Comparison of ENCODE assay signal across 22 cellular contexts in the genomic region with DNA sequence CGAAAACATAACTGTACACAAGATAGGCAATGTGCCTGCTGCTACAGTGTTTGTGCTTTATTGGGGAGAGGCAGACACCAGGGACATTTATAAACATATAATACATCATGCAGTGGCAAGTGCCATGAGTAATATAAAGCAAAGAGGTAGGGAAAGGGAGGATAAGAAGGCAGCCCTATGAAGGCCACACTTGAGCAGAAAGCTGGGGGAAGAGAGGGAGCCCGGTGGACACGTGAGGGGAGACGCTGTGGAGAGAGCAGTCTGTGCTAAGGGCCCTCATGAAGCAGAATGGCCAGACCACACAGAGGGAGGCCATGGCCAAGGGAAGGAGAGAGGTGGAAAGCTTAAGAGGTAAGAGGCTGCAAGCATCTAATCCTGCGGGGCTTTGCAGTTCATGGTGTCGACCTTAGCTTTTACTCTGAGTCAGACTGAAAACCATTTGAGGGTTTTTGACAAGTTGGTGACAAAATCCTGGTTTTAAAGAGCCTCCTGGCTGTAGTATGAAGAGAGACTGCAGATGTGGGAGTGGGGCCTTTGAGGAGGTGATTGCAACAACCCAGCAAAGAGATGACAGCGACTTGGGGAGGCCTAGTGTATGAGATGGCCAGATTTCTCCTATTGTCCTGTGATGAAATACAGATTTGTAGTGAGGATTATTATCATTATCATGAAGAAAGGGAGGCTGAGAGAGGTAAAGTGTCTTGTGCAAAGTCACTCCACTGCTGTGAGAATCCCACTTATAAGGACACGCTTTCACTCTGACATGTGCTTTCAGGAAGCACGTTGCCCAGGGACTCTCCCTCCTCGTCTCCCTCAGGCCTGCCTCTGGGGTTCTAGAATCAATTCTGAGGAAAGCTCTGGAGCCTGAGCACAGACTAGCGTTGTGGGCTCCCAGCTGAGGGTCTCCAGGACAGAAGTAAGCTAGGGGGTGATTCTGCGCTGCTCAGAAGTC.
DNase-seq lines count a peak whose midpoint lies in the region; ATAC-seq, FAIRE-seq and TF ChIP-seq lines count a peak whose summit lies in the region.
"Had no signal": no experiment of that assay in that cellular context is flagged by ENCODE, and none has a peak within 500 bp of the region (broad histone marks: within the 10 kb centered on the region; RNA-seq: fewer than 3 reads in every experiment).

No MANE protein-coding gene starts in this region.

- no peak for FAIRE-seq in astrocyte (lab: Jason Lieb, UNC)
- FAIRE-seq in urothelium cell line (lab: Jason Lieb, UNC): no peak
- FAIRE-seq: endometrium had no signal

- H3K79me2 ChIP-seq in astrocyte (ENCODE audit: insufficient read depth, low read length): no peaks in the 10 kb centered on the region

- TF ChIP-seq CTCF in astrocyte (IDR thresholded peaks at IDR 0.05; ENCODE audit: insufficient read depth, low read depth, low read length) (no peak), tibial artery (IDR thresholded peaks at IDR 0.05) (no peak), Caco-2 (IDR thresholded peaks at IDR 0.05; ENCODE audit: insufficient read depth in 1 of 2, low read depth in 1 of 2, low read length in 1 of 2, severe bottlenecking in 1 of 2, unreplicated experiment in 1 of 2) (no peak)

- POLR2A ChIA-PET in Caco-2 (lab: Charles Lee): no interaction called here

- no peak for DNase-seq in activated T-cell treated with anti-CD3 and anti-CD28 coated beads, Interleukin-2, amount 50 U/mL, for 4 hours
- no peak for DNase-seq in activated T-cell treated with anti-CD3 and anti-CD28 coated beads for 4 hours
- no peak for DNase-seq in astrocyte (ENCODE audit: low read depth)
- DNase-seq in stimulated activated naive CD8-positive, alpha-beta T cell treated with anti-CD3 and anti-CD28 coated beads, Interleukin-15, Interleukin-2, amounts not matched to agents 100 U/mL and 50 U/mL, for 24 hours: no peak
- DNase-seq in tibial artery: no peak
- DNase-seq in urothelium cell line (ENCODE audit: low spot score): no peak
- no peak for DNase-seq in Caco-2
- DNase-seq: activated naive CD4-positive, alpha-beta T cell; CD8-positive, alpha-beta T cell; GOT3; mammary epithelial cell; NCI-H1930; stimulated activated CD8-positive, alpha-beta memory T cell treated with anti-CD3 and anti-CD28 coated beads, Interleukin-4, amount 100 ng/mL, for 48 hours had no signal

- H3K27me3 ChIP-seq in astrocyte (ENCODE audit: insufficient read depth, low read length) (peaks cover 9% of the 10 kb centered on the region), tibial artery (no peaks in the 10 kb centered on the region), Caco-2 (replicated peaks; ENCODE audit: control insufficient read depth, insufficient read depth, low read length) (no peaks in the 10 kb centered on the region)
- H3K27me3 ChIP-seq: gastroesophageal sphincter, neural progenitor cell, right atrium auricular region, tibial nerve had no signal

- no peak overlapping the region for H3K4me3 Mint-ChIP-seq in activated T-cell treated with anti-CD3 and anti-CD28 coated beads, Interleukin-2, amount 50 U/mL, for 4 hours
- H3K4me3 Mint-ChIP-seq in astrocyte (ENCODE audit: unreplicated experiment): no peak overlapping the region
- no peak overlapping the region for H3K4me3 Mint-ChIP-seq in Caco-2 (ENCODE audit: unreplicated experiment)
- H3K4me3 Mint-ChIP-seq: CD8-positive, alpha-beta T cell; central memory CD8-positive, alpha-beta T cell; neural progenitor cell had no signal

- no peak overlapping the region for H3K27ac ChIP-seq in astrocyte (ENCODE audit: low read depth, low read length)
- H3K27ac ChIP-seq in tibial artery: no peak overlapping the region
- H3K27ac ChIP-seq: gastroesophageal sphincter, KMS-11, neural progenitor cell, right atrium auricular region, RWPE1, tibial nerve had no signal

- H4K20me1 ChIP-seq in astrocyte (ENCODE audit: insufficient read depth, low read length): no peaks in the 10 kb centered on the region

- no peaks in the 10 kb centered on the region for H3K36me3 ChIP-seq in astrocyte (ENCODE audit: insufficient read depth, low read length)
- no peaks in the 10 kb centered on the region for H3K36me3 ChIP-seq in tibial artery
- no peaks in the 10 kb centered on the region for H3K36me3 ChIP-seq in Caco-2 (ENCODE audit: control insufficient read depth, insufficient read depth, low read length)
- H3K36me3 ChIP-seq: gastroesophageal sphincter, neural progenitor cell, right atrium auricular region, tibial nerve had no signal

- H2AFZ ChIP-seq in astrocyte (ENCODE audit: low read depth, low read length): no peak overlapping the region
- H2AFZ ChIP-seq: neural progenitor cell had no signal

- BruUV-seq in Caco-2 (replicated peaks; lab: Mats Ljungman, UMichigan): no TSS peak

- peaks cover 10% of the 10 kb centered on the region for H3K9me3 Mint-ChIP-seq in activated T-cell treated with anti-CD3 and anti-CD28 coated beads, Interleukin-2, amount 50 U/mL, for 4 hours
- H3K9me3 Mint-ChIP-seq in astrocyte (ENCODE audit: unreplicated experiment) (no peaks in the 10 kb centered on the region), Caco-2 (ENCODE audit: unreplicated experiment) (peaks cover 40% of the 10 kb centered on the region)
- H3K9me3 Mint-ChIP-seq: central memory CD8-positive, alpha-beta T cell had no signal

- peaks cover 3% of the 10 kb centered on the region for H3K36me3 Mint-ChIP-seq in activated T-cell treated with anti-CD3 and anti-CD28 coated beads, Interleukin-2, amount 50 U/mL, for 4 hours (ENCODE audit: insufficient read depth)
- H3K36me3 Mint-ChIP-seq in astrocyte (ENCODE audit: low read depth, unreplicated experiment): no peaks in the 10 kb centered on the region
- H3K36me3 Mint-ChIP-seq in Caco-2 (ENCODE audit: insufficient read depth, unreplicated experiment): peaks cover 6% of the 10 kb centered on the region
- H3K36me3 Mint-ChIP-seq: CD8-positive, alpha-beta T cell; neural progenitor cell had no signal

- no peak overlapping the region for H3K4me2 ChIP-seq in astrocyte (ENCODE audit: low read length)
- H3K4me2 ChIP-seq: KMS-11, neural progenitor cell had no signal

- CTCF ChIA-PET in Caco-2 (lab: Charles Lee): no interaction called here

- no peak overlapping the region for H3K9ac ChIP-seq in astrocyte (ENCODE audit: low read length)
- H3K9ac ChIP-seq: KMS-11, neural progenitor cell had no signal

- intact Hi-C loops in tibial artery (cut with DNase I; ENCODE audit: low total_unique reads) (no loop called here), Caco-2 (cut with micrococcal nuclease; ENCODE audit: unreplicated experiment) (no loop called here)

- peak overlapping the region; percentile 71 for H3K27ac Mint-ChIP-seq in astrocyte (ENCODE audit: unreplicated experiment)
- H3K27ac Mint-ChIP-seq in Caco-2 (ENCODE audit: unreplicated experiment): no peak overlapping the region
- H3K27ac Mint-ChIP-seq: CD8-positive, alpha-beta T cell had no signal

- peaks cover 3% of the 10 kb centered on the region for H3K4me1 Mint-ChIP-seq in activated T-cell treated with anti-CD3 and anti-CD28 coated beads, Interleukin-2, amount 50 U/mL, for 4 hours (ENCODE audit: low read depth)
- H3K4me1 Mint-ChIP-seq in astrocyte (ENCODE audit: low read depth, unreplicated experiment) (peaks cover 13% of the 10 kb centered on the region), Caco-2 (ENCODE audit: low read depth, unreplicated experiment) (peaks cover 18% of the 10 kb centered on the region)
- H3K4me1 Mint-ChIP-seq: central memory CD8-positive, alpha-beta T cell; neural progenitor cell had no signal

- peak; percentile 48 to 55 for ATAC-seq in activated T-cell treated with anti-CD3 and anti-CD28 coated beads, Interleukin-2, amount 50 U/mL, for 4 hours
- ATAC-seq in HG03565 (IDR thresholded peaks at IDR 0.05; ENCODE audit: unreplicated experiment): peak; percentile 61
- ATAC-seq in stimulated activated naive CD8-positive, alpha-beta T cell treated with anti-CD3 and anti-CD28 coated beads, Interleukin-15, Interleukin-2, amounts not matched to agents 100 U/mL and 50 U/mL, for 24 hours: peak; percentile 84
- ATAC-seq: CD8-positive, alpha-beta T cell; gastroesophageal sphincter had no signal

- H3K4me3 ChIP-seq in astrocyte (ENCODE audit: insufficient read depth, low read depth, low read length) (no peak overlapping the region), tibial artery (no peak overlapping the region), Caco-2 (ENCODE audit: low read depth, low read length) (no peak overlapping the region)
- H3K4me3 ChIP-seq: gastroesophageal sphincter, neural progenitor cell, right atrium auricular region, tibial nerve had no signal

- peaks cover 1% of the 10 kb centered on the region for H3K27me3 Mint-ChIP-seq in activated T-cell treated with anti-CD3 and anti-CD28 coated beads, Interleukin-2, amount 50 U/mL, for 4 hours (ENCODE audit: low read depth)
- H3K27me3 Mint-ChIP-seq in astrocyte (ENCODE audit: low read depth, unreplicated experiment) (peaks cover 7% of the 10 kb centered on the region), Caco-2 (ENCODE audit: insufficient read depth, unreplicated experiment) (no peaks in the 10 kb centered on the region)
- H3K27me3 Mint-ChIP-seq: central memory CD8-positive, alpha-beta T cell had no signal

- no peaks in the 10 kb centered on the region for H3K9me3 ChIP-seq in astrocyte (ENCODE audit: insufficient read depth, low read depth, low read length)
- H3K9me3 ChIP-seq in tibial artery: no peaks in the 10 kb centered on the region
- no peaks in the 10 kb centered on the region for H3K9me3 ChIP-seq in Caco-2
- H3K9me3 ChIP-seq: right atrium auricular region had no signal

- H3K4me1 ChIP-seq in astrocyte (ENCODE audit: insufficient read depth, low read length): no peaks in the 10 kb centered on the region
- no peaks in the 10 kb centered on the region for H3K4me1 ChIP-seq in tibial artery
- H3K4me1 ChIP-seq in Caco-2: peaks cover 23% of the 10 kb centered on the region
- H3K4me1 ChIP-seq: gastroesophageal sphincter, neural progenitor cell, right atrium auricular region, tibial nerve had no signal
